In genomic region chr7:76515999-76516443, GRCh38 we compare ENCODE assay signal across 9 cellular contexts. TPM values are rescaled to one million over a fixed set of nuclear protein-coding genes. Genes with fewer than 3 reads are reported as not detected.
A peak's percentile ranks its signal among the peaks of the same experiment; 100 is the strongest.
DNase-seq lines count a peak whose midpoint lies in the region; ATAC-seq and TF ChIP-seq lines count a peak whose summit lies in the region.
"Had no signal": no experiment of that assay in that cellular context is flagged by ENCODE, and none has a peak within 500 bp of the region (broad histone marks: within the 10 kb centered on the region; RNA-seq: fewer than 3 reads in every experiment).

No MANE protein-coding gene starts in this region.

- DNase-seq in activated CD4-positive, alpha-beta T cell treated with anti-CD3 and anti-CD28 coated beads, Interleukin-2, amount 50 U/mL, for 1 hour: peak; percentile 48
- DNase-seq in activated CD4-positive, alpha-beta T cell treated with anti-CD3 and anti-CD28 coated beads for 1 hour: no peak
- DNase-seq in RPMI8226 (peak; percentile 63), fibroblast of pulmonary artery (ENCODE audit: low read depth) (peak; percentile 64), NCI-H2107 treated with DMSO at 0.1 percent for 48 hours (lab: John Stamatoyannopoulos, UW; ENCODE audit: unreplicated experiment) (no peak)

- no peaks in the 10 kb centered on the region for H3K9me3 Mint-ChIP-seq in stimulated activated memory B cell treated with anti-CD40 and anti-IgM and Interleukin-4, amounts not matched to agents 10 μg/mL and 1 μg/mL and 100 μg/mL, for 72 hours

- no peak overlapping the region for H3K4me3 Mint-ChIP-seq in stimulated activated memory B cell treated with anti-CD40 and anti-IgM and Interleukin-4, amounts not matched to agents 10 μg/mL and 1 μg/mL and 100 μg/mL, for 72 hours

- ATAC-seq in stimulated activated memory B cell treated with anti-CD40 and anti-IgM and Interleukin-4, amounts not matched to agents 10 μg/mL and 1 μg/mL and 100 μg/mL, for 72 hours: peak; percentile 73
- ATAC-seq in esophagus mucosa (no peak), HG02588 (IDR thresholded peaks at IDR 0.05; ENCODE audit: unreplicated experiment) (no peak)
- ATAC-seq: body of pancreas had no signal

- no peaks in the 10 kb centered on the region for H3K36me3 Mint-ChIP-seq in stimulated activated memory B cell treated with anti-CD40 and anti-IgM and Interleukin-4, amounts not matched to agents 10 μg/mL and 1 μg/mL and 100 μg/mL, for 72 hours

- H3K27ac Mint-ChIP-seq in stimulated activated memory B cell treated with anti-CD40 and anti-IgM and Interleukin-4, amounts not matched to agents 10 μg/mL and 1 μg/mL and 100 μg/mL, for 72 hours: no peak overlapping the region

- no peaks in the 10 kb centered on the region for H3K4me1 Mint-ChIP-seq in stimulated activated memory B cell treated with anti-CD40 and anti-IgM and Interleukin-4, amounts not matched to agents 10 μg/mL and 1 μg/mL and 100 μg/mL, for 72 hours

- no peak overlapping the region for H3K4me3 ChIP-seq in fibroblast of pulmonary artery (replicated peaks; ENCODE audit: low read depth, low read length)
- H3K4me3 ChIP-seq: body of pancreas had no signal

- peak; percentile 97 for TF ChIP-seq CTCF in fibroblast of pulmonary artery (IDR thresholded peaks at IDR 0.05; ENCODE audit: low read length, missing control alignments)

- H3K27me3 Mint-ChIP-seq in stimulated activated memory B cell treated with anti-CD40 and anti-IgM and Interleukin-4, amounts not matched to agents 10 μg/mL and 1 μg/mL and 100 μg/mL, for 72 hours: no peaks in the 10 kb centered on the region

RNA-seq across cellular contexts. Expression of gene UPK3B, which starts 5.7 kb away (rescaled TPM):
- total RNA-seq in esophagus mucosa: 9.6 TPM

RNA-seq across cellular contexts. Expression of gene SPDYE16, which starts 27.1 kb away (rescaled TPM):
- not detected for total RNA-seq in esophagus mucosa

RNA-seq across cellular contexts. Expression of gene DTX2, which starts 54.5 kb away (rescaled TPM):
- total RNA-seq in esophagus mucosa: 56.2 TPM

Comparison
In these comparisons a context has a peak if more than half of its experiments do, and no peak if none do; other contexts are left out.
1. DNase-seq: peak in activated CD4-positive, alpha-beta T cell treated with anti-CD3 and anti-CD28 coated beads, Interleukin-2, amount 50 U/mL, for 1 hour (single experiment), RPMI8226 (single experiment) and fibroblast of pulmonary artery (single experiment); none in activated CD4-positive, alpha-beta T cell treated with anti-CD3 and anti-CD28 coated beads for 1 hour (single experiment) and NCI-H2107 treated with DMSO at 0.1 percent for 48 hours (single experiment).